Comparison of ENCODE assay signal across 8 cellular contexts in the genomic region with DNA sequence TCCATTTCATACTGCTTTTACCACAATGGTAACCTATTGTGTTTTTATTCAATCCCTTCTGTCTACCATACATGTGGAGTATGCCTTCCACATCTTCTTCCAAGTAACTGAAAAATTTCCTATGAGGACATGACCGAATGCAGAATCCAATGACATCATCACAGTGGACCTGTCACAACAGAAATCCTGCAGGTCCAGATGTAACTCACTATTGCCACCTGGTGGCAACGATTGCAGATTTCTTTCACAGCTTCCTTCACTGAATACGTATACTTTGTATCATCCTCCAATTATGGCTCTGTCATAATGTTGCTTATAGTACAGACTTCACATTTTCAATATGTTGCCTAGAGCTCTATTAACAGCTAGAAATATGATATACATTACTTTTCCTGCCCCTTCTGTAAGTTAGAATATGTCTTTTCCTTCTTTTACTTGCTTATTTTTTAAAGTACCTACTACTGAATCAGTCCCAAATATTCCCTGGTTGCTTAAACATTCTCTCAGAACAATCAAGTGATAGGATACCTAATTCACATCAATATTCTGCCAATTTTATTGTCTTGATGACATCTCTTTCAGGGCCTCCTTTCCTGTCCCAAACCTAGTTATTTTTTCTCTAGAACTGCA. TPM values are rescaled to one million over a fixed set of nuclear protein-coding genes. Genes with fewer than 3 reads are reported as not detected.
DNase-seq lines count a peak whose midpoint lies in the region; ATAC-seq and TF ChIP-seq lines count a peak whose summit lies in the region.

No MANE protein-coding gene starts in this region.

- H2AFZ ChIP-seq in DND-41 (ENCODE audit: low read depth, low read length): no peak overlapping the region

- no peaks in the 10 kb centered on the region for H3K4me1 ChIP-seq in DND-41 (ENCODE audit: insufficient read depth, low read length)

- DNase-seq in DND-41 (peak; percentile 54), NCI-H226 (peak; percentile 65), foreskin melanocyte (peak; percentile 67), omental fat pad (ENCODE audit: low spot score) (peak; percentile 67)
- DNase-seq in activated CD8-positive, alpha-beta memory T cell treated with anti-CD3 and anti-CD28 coated beads, Interleukin-2, amount 50 U/mL, for 48 hours: peak; percentile 63
- DNase-seq in activated CD4-positive, CD25-positive, alpha-beta regulatory T cell treated with anti-CD3 and anti-CD28 coated beads, Interleukin-2, amount 50 U/mL, for 72 hours: no peak

- H3K4me2 ChIP-seq in DND-41 (ENCODE audit: insufficient read depth, low read length): no peak overlapping the region

- H3K4me3 ChIP-seq in DND-41 (ENCODE audit: low read depth in 1 of 2, low read length in 2 of 2): no peak overlapping the region

- H3K9me3 ChIP-seq in DND-41 (ENCODE audit: insufficient read depth, low read length, severe bottlenecking): no peaks in the 10 kb centered on the region

- peak; percentile 76 for ATAC-seq in DND-41 (ENCODE audit: insufficient read depth, low read depth)
- ATAC-seq in GM19452 (IDR thresholded peaks at IDR 0.05; ENCODE audit: unreplicated experiment): peak; percentile 98
- ATAC-seq in HG03432 (IDR thresholded peaks at IDR 0.05; ENCODE audit: unreplicated experiment): peak; percentile 99
- peak; percentile 78 for ATAC-seq in omental fat pad (ENCODE audit: low FRiP score)

- H3K27ac ChIP-seq in DND-41 (ENCODE audit: low read length): no peak overlapping the region

- H3K27me3 ChIP-seq in DND-41 (ENCODE audit: insufficient read depth, low read length, poor library complexity): no peaks in the 10 kb centered on the region

- H3K9ac ChIP-seq in DND-41 (ENCODE audit: low read depth, low read length): no peak overlapping the region

- TF ChIP-seq CTCF in DND-41 (IDR thresholded peaks at IDR 0.05; ENCODE audit: borderline replicate concordance, extremely low read depth, low read length, poor library complexity, severe bottlenecking): peak; percentile 83
- TF ChIP-seq CTCF in omental fat pad (IDR thresholded peaks at IDR 0.05): peak in 1 of 3 donors; percentile 14

- H3K79me2 ChIP-seq in DND-41 (ENCODE audit: insufficient read depth, low read length): no peaks in the 10 kb centered on the region

- no peaks in the 10 kb centered on the region for H4K20me1 ChIP-seq in DND-41 (ENCODE audit: insufficient read depth, low read length)

- no peaks in the 10 kb centered on the region for H3K36me3 ChIP-seq in DND-41 (ENCODE audit: insufficient read depth, low read length)

RNA-seq across cellular contexts. Expression of gene SLC13A1, which starts 45.4 kb away (rescaled TPM):
- total RNA-seq in omental fat pad: not detected
